ENCODE assay signal across 12 cellular contexts in genomic region chr3:141408596-141408995, GRCh38. TPM values are rescaled to one million over a fixed set of nuclear protein-coding genes. Genes with fewer than 3 reads are reported as not detected.
DNase-seq lines count a peak whose midpoint lies in the region; ATAC-seq and TF ChIP-seq lines count a peak whose summit lies in the region.
"Had no signal": no experiment of that assay in that cellular context is flagged by ENCODE, and none has a peak within 500 bp of the region (broad histone marks: within the 10 kb centered on the region; RNA-seq: fewer than 3 reads in every experiment).

No MANE protein-coding gene starts in this region.

- peaks cover 68% of the 10 kb centered on the region for H3K4me1 Mint-ChIP-seq in stimulated activated naive CD8-positive, alpha-beta T cell treated with anti-CD3 and anti-CD28 coated beads, Interleukin-15, Interleukin-2, amounts not matched to agents 100 ng/mL and 50 ng/mL, for 24 hours (ENCODE audit: low read depth)
- peaks cover 75% of the 10 kb centered on the region for H3K4me1 Mint-ChIP-seq in stimulated activated naive CD8-positive, alpha-beta T cell treated with anti-CD3 and anti-CD28 coated beads, Interleukin-15, amount 100 ng/mL, for 72 hours

- H3K27ac ChIP-seq in breast epithelium (peak overlapping the region; percentile 99), parathyroid adenoma (peak overlapping the region; percentile 93)

- H3K4me1 ChIP-seq in breast epithelium: peaks cover 9 to 31% of the 10 kb centered on the region in 2 donors
- H3K4me1 ChIP-seq in parathyroid adenoma: peaks cover 52% of the 10 kb centered on the region

- peak overlapping the region; percentile 69 for H3K27ac Mint-ChIP-seq in stimulated activated naive CD8-positive, alpha-beta T cell treated with anti-CD3 and anti-CD28 coated beads, Interleukin-15, Interleukin-2, amounts not matched to agents 100 ng/mL and 50 ng/mL, for 24 hours
- H3K27ac Mint-ChIP-seq in stimulated activated naive CD8-positive, alpha-beta T cell treated with anti-CD3 and anti-CD28 coated beads, Interleukin-15, amount 100 ng/mL, for 72 hours: no peak overlapping the region

- TF ChIP-seq POLR2A in breast epithelium (IDR thresholded peaks at IDR 0.05): no peak

- no peak for DNase-seq in stimulated activated naive CD8-positive, alpha-beta T cell treated with anti-CD3 and anti-CD28 coated beads, Interleukin-15, amount 100 ng/mL, for 72 hours
- DNase-seq in breast epithelium (ENCODE audit: low spot score in 2 of 2) (no peak), T1000 (lab: John Stamatoyannopoulos, UW) (no peak), NCI-H1105 treated with DMSO at 0.1 percent for 48 hours (lab: John Stamatoyannopoulos, UW) (no peak), T-helper 2 cell (no peak)
- DNase-seq in stimulated activated naive CD4-positive, alpha-beta T cell treated with Interleukin-2 at 50 U/mL for 16 hours (lab: John Stamatoyannopoulos, UW): no peak
- DNase-seq: C1 segment of cervical spinal cord; effector CD4-positive, alpha-beta T cell; hypothalamus; OCI-M1 had no signal

- no peaks in the 10 kb centered on the region for H3K9me3 Mint-ChIP-seq in stimulated activated naive CD8-positive, alpha-beta T cell treated with anti-CD3 and anti-CD28 coated beads, Interleukin-15, Interleukin-2, amounts not matched to agents 100 ng/mL and 50 ng/mL, for 24 hours
- no peaks in the 10 kb centered on the region for H3K9me3 Mint-ChIP-seq in stimulated activated naive CD8-positive, alpha-beta T cell treated with anti-CD3 and anti-CD28 coated beads, Interleukin-15, amount 100 ng/mL, for 72 hours

- no peak overlapping the region for H2AFZ ChIP-seq in parathyroid adenoma

- H3K27me3 ChIP-seq in breast epithelium (no peaks in the 10 kb centered on the region), parathyroid adenoma (ENCODE audit: control insufficient read depth, insufficient read depth, low read length) (no peaks in the 10 kb centered on the region)

- peaks cover 11% of the 10 kb centered on the region for H3K79me2 ChIP-seq in parathyroid adenoma

- H3K9ac ChIP-seq in parathyroid adenoma: no peak overlapping the region

- no peaks in the 10 kb centered on the region for H3K27me3 Mint-ChIP-seq in stimulated activated naive CD8-positive, alpha-beta T cell treated with anti-CD3 and anti-CD28 coated beads, Interleukin-15, Interleukin-2, amounts not matched to agents 100 ng/mL and 50 ng/mL, for 24 hours
- no peaks in the 10 kb centered on the region for H3K27me3 Mint-ChIP-seq in stimulated activated naive CD8-positive, alpha-beta T cell treated with anti-CD3 and anti-CD28 coated beads, Interleukin-15, amount 100 ng/mL, for 72 hours

- no peak overlapping the region for H3K4me2 ChIP-seq in parathyroid adenoma (ENCODE audit: low read length)

- ATAC-seq in stimulated activated naive CD8-positive, alpha-beta T cell treated with anti-CD3 and anti-CD28 coated beads, Interleukin-15, amount 100 ng/mL, for 72 hours: no peak

- H3K36me3 Mint-ChIP-seq in stimulated activated naive CD8-positive, alpha-beta T cell treated with anti-CD3 and anti-CD28 coated beads, Interleukin-15, Interleukin-2, amounts not matched to agents 100 ng/mL and 50 ng/mL, for 24 hours (ENCODE audit: low read depth): peaks cover 36% of the 10 kb centered on the region

- no peak overlapping the region for H3K4me3 ChIP-seq in breast epithelium
- no peak overlapping the region for H3K4me3 ChIP-seq in parathyroid adenoma (ENCODE audit: low read depth, low read length)

- H3K9me3 ChIP-seq in breast epithelium (no peaks in the 10 kb centered on the region), parathyroid adenoma (ENCODE audit: control insufficient read depth, low read length) (no peaks in the 10 kb centered on the region)

- no peak for TF ChIP-seq CTCF in breast epithelium (IDR thresholded peaks at IDR 0.05)
- TF ChIP-seq CTCF in parathyroid adenoma (IDR thresholded peaks at IDR 0.05): no peak

- H3K36me3 ChIP-seq in breast epithelium (no peaks in the 10 kb centered on the region), parathyroid adenoma (ENCODE audit: control insufficient read depth, insufficient read depth, low read length) (no peaks in the 10 kb centered on the region)

- intact Hi-C loops in breast epithelium (cut with DNase I; ENCODE audit: low total_unique reads): no loop called here

- no peak overlapping the region for H3K4me3 Mint-ChIP-seq in stimulated activated naive CD8-positive, alpha-beta T cell treated with anti-CD3 and anti-CD28 coated beads, Interleukin-15, Interleukin-2, amounts not matched to agents 100 ng/mL and 50 ng/mL, for 24 hours
- H3K4me3 Mint-ChIP-seq in stimulated activated naive CD8-positive, alpha-beta T cell treated with anti-CD3 and anti-CD28 coated beads, Interleukin-15, amount 100 ng/mL, for 72 hours: no peak overlapping the region

RNA-seq across cellular contexts. Expression of gene ZBTB38, which starts 40.3 kb away (rescaled TPM):
- 100 to 1,000 TPM; 126 to 238 (median 138) TPM for total RNA-seq in breast epithelium
